Comparison of ENCODE assay signal across 7 cellular contexts in the genomic region with DNA sequence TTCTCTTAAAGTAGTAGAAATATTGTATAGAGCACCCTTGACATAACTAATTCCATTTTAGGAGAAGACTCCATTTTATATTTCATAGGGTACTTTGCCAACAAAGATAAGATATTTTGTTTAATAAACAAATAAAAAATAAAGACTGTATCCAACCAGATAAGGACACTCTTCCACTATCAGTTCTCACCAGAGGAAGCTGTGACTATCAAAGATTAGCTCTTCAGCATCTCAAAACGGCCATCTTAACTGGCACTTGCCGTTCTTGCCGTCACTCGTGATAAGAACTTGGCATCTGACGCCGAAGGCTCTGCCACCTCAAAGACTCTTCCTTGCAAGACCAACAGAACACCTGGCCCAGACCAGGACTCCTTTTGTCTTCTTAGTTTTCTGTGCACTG. TPM values are rescaled to one million over a fixed set of nuclear protein-coding genes. Genes with fewer than 3 reads are reported as not detected.
"Had no signal": no experiment of that assay in that cellular context is flagged by ENCODE, and none has a peak within 500 bp of the region (broad histone marks: within the 10 kb centered on the region; RNA-seq: fewer than 3 reads in every experiment).

No MANE protein-coding gene starts in this region.

- H3K9me3 ChIP-seq: HAP-1 had no signal

- H3K27ac ChIP-seq: GM23248 had no signal

- ATAC-seq: HepG2 had no signal

- DNase-seq: GM23248, GOT3, H7, KG1 had no signal

- H3K36me3 ChIP-seq: HAP-1 had no signal

- H3K4me3 ChIP-seq: GM23248, HAP-1 had no signal

RNA-seq across cellular contexts. Expression of a gene that starts 26.3 kb away (rescaled TPM):
- total RNA-seq: HT-29 had no signal

RNA-seq across cellular contexts. Expression of a gene that starts 42.2 kb away (rescaled TPM):
- total RNA-seq: GM23248, H7 had no signal
